Comparison of ENCODE assay signal across 22 cellular contexts in the genomic region with DNA sequence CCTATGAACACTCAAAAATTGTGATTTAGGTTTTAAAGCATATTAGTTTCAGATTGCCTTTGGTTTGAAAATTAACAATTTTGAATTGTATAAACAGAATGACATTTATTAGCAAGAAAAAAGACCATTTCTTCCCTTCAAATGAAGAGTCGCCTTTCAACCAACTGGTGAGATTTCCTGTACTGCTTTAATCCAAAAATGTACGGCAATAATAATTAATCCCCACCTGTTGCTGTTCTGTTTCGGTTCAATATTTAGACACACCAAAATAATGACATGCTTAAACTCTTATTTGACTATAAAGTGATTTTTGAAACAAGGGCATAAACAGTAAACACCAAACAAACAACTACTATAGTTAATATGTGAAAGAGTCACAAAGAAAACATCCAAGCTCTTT. TPM values are rescaled to one million over a fixed set of nuclear protein-coding genes. Genes with fewer than 3 reads are reported as not detected.
DNase-seq lines count a peak whose midpoint lies in the region; FAIRE-seq and TF ChIP-seq lines count a peak whose summit lies in the region.
"Had no signal": no experiment of that assay in that cellular context is flagged by ENCODE, and none has a peak within 500 bp of the region (broad histone marks: within the 10 kb centered on the region; RNA-seq: fewer than 3 reads in every experiment).

No MANE protein-coding gene starts in this region.

- no peaks in the 10 kb centered on the region for H3K23me2 ChIP-seq in H1 (ENCODE audit: low read depth, low read length)

- peaks cover 0 to 17% (median 0%) of the 10 kb centered on the region in 11 experiments; a peak in 3 of 22 replicates for H3K27me3 ChIP-seq in BLaER1 treated with 17β-estradiol and CSF1 and Interleukin-3, amounts not matched to agents 10 nM and 100 nM
- H3K27me3 ChIP-seq in KMS-11 (ENCODE audit: insufficient read depth, low read depth), result no peaks in the 10 kb centered on the region
- H3K27me3 ChIP-seq in H1 (replicated peaks in 1 of 4; ENCODE audit: control insufficient read depth in 3 of 4, extremely low read depth in 1 of 4, insufficient read depth in 3 of 4, low read length in 3 of 4), result no peaks in the 10 kb centered on the region

- no peak overlapping the region for H2BK15ac ChIP-seq in H1 (ENCODE audit: low read length)

- H3K9me3 Mint-ChIP-seq in nephron, result peaks cover 2% of the 10 kb centered on the region
- H3K9me3 Mint-ChIP-seq in activated naive CD4-positive, alpha-beta T cell treated with anti-CD3 and anti-CD28 coated beads, Interleukin-2, amount 10 ng/mL, durations not matched to agents 7 days and 5 days, result no peaks in the 10 kb centered on the region
- H3K9me3 Mint-ChIP-seq: CD8-positive, alpha-beta memory T cell; natural killer cell had no signal

- no peak for TF ChIP-seq POLR2A in H1 (IDR thresholded peaks at IDR 0.05; ENCODE audit: control extremely low read depth in 1 of 2, low read depth in 2 of 2, low read length in 2 of 2)

- H3K9ac ChIP-seq in BLaER1 treated with 17β-estradiol and CSF1 and Interleukin-3, amounts not matched to agents 10 nM and 100 nM, result no peak overlapping the region; a peak in 1 of 22 replicates
- H3K9ac ChIP-seq in KMS-11, result peak overlapping the region; percentile 65
- no peak overlapping the region for H3K9ac ChIP-seq in H1 (replicated peaks in 1 of 4; ENCODE audit: extremely low read depth in 1 of 4, low read depth in 3 of 4, low read length in 3 of 4)

- H4K5ac ChIP-seq in H1 (ENCODE audit: insufficient read length, low read depth, low read length), result peak overlapping the region; percentile 85

- no peak for TF ChIP-seq EP300 in H1 (IDR thresholded peaks at IDR 0.05; ENCODE audit: borderline replicate concordance in 1 of 2, low read depth in 2 of 2, low read length in 2 of 2)

- H3K79me2 ChIP-seq in KMS-11 (ENCODE audit: insufficient read depth, low read depth) (no peaks in the 10 kb centered on the region), H1 (ENCODE audit: control insufficient read depth in 1 of 2, insufficient read depth in 2 of 2, low read length in 2 of 2) (peaks cover 4 to 84% of the 10 kb centered on the region in 2 experiments; a peak in 3 of 4 replicates)

- no peak overlapping the region for H3K56ac ChIP-seq in H1 (replicated peaks; ENCODE audit: insufficient read length, low read depth, low read length)

- H3K9me3 ChIP-seq in BLaER1 treated with 17β-estradiol and CSF1 and Interleukin-3, amounts not matched to agents 10 nM and 100 nM (replicated peaks in 1 of 11), result peaks cover 12 to 28% (median 17%) of the 10 kb centered on the region in 11 experiments; a peak in 21 of 22 replicates
- no peaks in the 10 kb centered on the region for H3K9me3 ChIP-seq in H1 (ENCODE audit: insufficient read depth in 2 of 2, low read depth in 1 of 2, low read length in 1 of 2)
- H3K9me3 ChIP-seq: psoas muscle had no signal

- 0 out of 2 replicates have a peak, but pooled peaks cover 3% of the 10 kb centered on the region for H3K79me1 ChIP-seq in H1 (ENCODE audit: low read depth, low read length)

- H3K4me1 ChIP-seq in BLaER1 treated with 17β-estradiol and CSF1 and Interleukin-3, amounts not matched to agents 10 nM and 100 nM, result peaks cover 24 to 55% (median 38%) of the 10 kb centered on the region in 10 experiments
- peaks cover 44% of the 10 kb centered on the region for H3K4me1 ChIP-seq in KMS-11 (ENCODE audit: low read depth, poor library complexity, severe bottlenecking)
- peaks cover 0 to 24% (median 12%) of the 10 kb centered on the region in 4 experiments; a peak in 4 of 7 replicates for H3K4me1 ChIP-seq in H1 (replicated peaks in 1 of 4; ENCODE audit: control insufficient read depth in 3 of 4, insufficient read depth in 4 of 4, low read length in 3 of 4)

- H3K23ac ChIP-seq in H1 (ENCODE audit: insufficient read length), result no peak overlapping the region

- no peak overlapping the region for H2BK5ac ChIP-seq in H1 (ENCODE audit: low read depth, low read length)

- H3K4me2 ChIP-seq in BLaER1 treated with 17β-estradiol and CSF1 and Interleukin-3, amounts not matched to agents 10 nM and 100 nM, result peak overlapping the region in 9 of 11 experiments; percentile 29 to 76 (median 61); a peak in 14 of 22 replicates
- peak overlapping the region; percentile 79 for H3K4me2 ChIP-seq in KMS-11
- no peak overlapping the region for H3K4me2 ChIP-seq in H1 (ENCODE audit: insufficient read depth in 1 of 2, low read depth in 2 of 2, low read length in 2 of 2)

- no peaks in the 10 kb centered on the region for H3K36me3 ChIP-seq in BLaER1 treated with 17β-estradiol and CSF1 and Interleukin-3, amounts not matched to agents 10 nM and 100 nM
- H3K36me3 ChIP-seq in KMS-11 (ENCODE audit: insufficient read depth) (no peaks in the 10 kb centered on the region), H1 (ENCODE audit: control insufficient read depth in 2 of 4, insufficient read depth in 4 of 4, low read length in 3 of 4) (no peaks in the 10 kb centered on the region; a peak in 1 of 8 replicates)

- H3K27ac Mint-ChIP-seq in nephron, result peak overlapping the region; percentile 78 to 89 (median 79)
- no peak overlapping the region for H3K27ac Mint-ChIP-seq in activated naive CD4-positive, alpha-beta T cell treated with anti-CD3 and anti-CD28 coated beads, Interleukin-2, amount 10 ng/mL, durations not matched to agents 7 days and 5 days
- H3K27ac Mint-ChIP-seq: CD8-positive, alpha-beta memory T cell; memory B cell; natural killer cell had no signal

- CTCF ChIA-PET in H1 (lab: Charles Lee; ENCODE audit: partially characterized antibody) (interaction anchor here (1.2 kb wide), 1 partner anchor 25 kb away, joined by 3 read pairs; no protein-coding TSS in a partner anchor), HEK293T (lab: Yijun Ruan, JAX) (no interaction called here)
- CTCF ChIA-PET in activated naive CD4-positive, alpha-beta T cell treated with anti-CD3 and anti-CD28 coated beads, Interleukin-2, amount 10 ng/mL, durations not matched to agents 7 days and 5 days (lab: Charles Lee), result no interaction called here

- H3K4me3 Mint-ChIP-seq in nephron, result no peak overlapping the region
- no peak overlapping the region for H3K4me3 Mint-ChIP-seq in activated naive CD4-positive, alpha-beta T cell treated with anti-CD3 and anti-CD28 coated beads, Interleukin-2, amount 10 ng/mL, durations not matched to agents 7 days and 5 days
- H3K4me3 Mint-ChIP-seq: CD8-positive, alpha-beta memory T cell; memory B cell; natural killer cell had no signal

- H3K27ac ChIP-seq in BLaER1 treated with 17β-estradiol and CSF1 and Interleukin-3, amounts not matched to agents 10 nM and 100 nM, result peak overlapping the region in 5 of 11 experiments; percentile 19 to 65 (median 48); a peak in 5 of 22 replicates
- H3K27ac ChIP-seq in KMS-11 (peak overlapping the region; percentile 89), H1 (ENCODE audit: low read depth, low read length) (peak overlapping the region; percentile 26; the same call in 1 of the 2 replicates)
- H3K27ac ChIP-seq: psoas muscle had no signal

- H4K20me1 ChIP-seq in BLaER1 treated with 17β-estradiol and CSF1 and Interleukin-3, amounts not matched to agents 10 nM and 100 nM, result no peaks in the 10 kb centered on the region
- no peaks in the 10 kb centered on the region for H4K20me1 ChIP-seq in KMS-11 (ENCODE audit: insufficient read depth)
- H4K20me1 ChIP-seq in H1 (replicated peaks in 1 of 2; ENCODE audit: control insufficient read depth in 1 of 2, insufficient read depth in 2 of 2, low read length in 2 of 2), result no peaks in the 10 kb centered on the region

- H3K4ac ChIP-seq in H1 (replicated peaks; ENCODE audit: insufficient read length, low read depth, low read length), result no peak overlapping the region

- no peak overlapping the region for H2AK5ac ChIP-seq in H1 (ENCODE audit: low read depth, low read length)

- no peak overlapping the region for H4K8ac ChIP-seq in H1 (ENCODE audit: extremely low read depth, insufficient read depth, low read length)

- no peak overlapping the region for H3K18ac ChIP-seq in H1 (ENCODE audit: extremely low read depth, low read length)

- no peak overlapping the region for H2BK20ac ChIP-seq in H1 (ENCODE audit: low read length)

- H3K36me3 Mint-ChIP-seq in nephron (ENCODE audit: low read depth), result peaks cover 11% of the 10 kb centered on the region
- no peaks in the 10 kb centered on the region for H3K36me3 Mint-ChIP-seq in activated naive CD4-positive, alpha-beta T cell treated with anti-CD3 and anti-CD28 coated beads, Interleukin-2, amount 10 ng/mL, durations not matched to agents 7 days and 5 days
- H3K36me3 Mint-ChIP-seq: CD8-positive, alpha-beta memory T cell; memory B cell; natural killer cell had no signal

- no peak overlapping the region for H2BK12ac ChIP-seq in H1 (ENCODE audit: low read depth, low read length)

- H2BK120ac ChIP-seq in H1 (replicated peaks; ENCODE audit: low read depth, low read length), result no peak overlapping the region

- no peak overlapping the region for H3K4me3 ChIP-seq in BLaER1 treated with 17β-estradiol and CSF1 and Interleukin-3, amounts not matched to agents 10 nM and 100 nM
- H3K4me3 ChIP-seq in KMS-11 (IDR thresholded peaks at IDR 0.05; ENCODE audit: insufficient read depth, low read depth, low read length) (no peak overlapping the region), H1 (ENCODE audit: extremely low read depth in 1 of 4, insufficient read depth in 2 of 4, low read depth in 3 of 4, low read length in 4 of 4) (no peak overlapping the region; a peak in 1 of 8 replicates)
- H3K4me3 ChIP-seq: psoas muscle had no signal

- no peak overlapping the region for H4K91ac ChIP-seq in H1 (replicated peaks; ENCODE audit: insufficient read length, low read length)

- POLR2A ChIA-PET in H1 (lab: Charles Lee; ENCODE audit: partially characterized antibody) (no interaction called here), HEK293T (lab: Yijun Ruan, JAX) (no interaction called here)

- FAIRE-seq in H1 (lab: Jason Lieb, UNC), result peak; percentile 32

- DNase-seq in H1 (ENCODE audit: low read depth in 1 of 2, low spot score in 2 of 2), result no peak
- DNase-seq in activated naive CD4-positive, alpha-beta T cell treated with anti-CD3 and anti-CD28 coated beads, Interleukin-2, amount 10 ng/mL, durations not matched to agents 7 days and 5 days, result no peak
- no peak for DNase-seq in HEK293T (ENCODE audit: extremely low spot score)
- DNase-seq in anterior cingulate cortex (lab: John Stamatoyannopoulos, UW), result no peak
- no peak for DNase-seq in RKO (ENCODE audit: low spot score)
- DNase-seq: activated CD4-positive, alpha-beta T cell treated with anti-CD3 and anti-CD28 coated beads, Interleukin-2, amount 50 U/mL, for 1 hour; activated CD8-positive, alpha-beta memory T cell treated with anti-CD3 and anti-CD28 coated beads, Interleukin-2, amount 50 U/mL, for 4 hours; activated effector memory CD4-positive, alpha-beta T cell treated with Interleukin-2 at 50 U/mL for 16 hours; CD8-positive, alpha-beta memory T cell; DND-41; effector CD8-positive, alpha-beta T cell; kidney; natural killer cell; NCI-H1417 treated with DMSO at 0.1 percent for 48 hours; NCI-H524; psoas muscle; stimulated activated CD4-positive, alpha-beta T cell treated with anti-CD3 and anti-CD28 coated beads, Interleukin-12 subunit alpha, Interleukin-12 subunit beta, amount 100 ng/mL, for 4 hours; T-helper 1 cell had no signal

- H3K4me1 Mint-ChIP-seq in nephron, result peaks cover 57% of the 10 kb centered on the region
- peaks cover 11% of the 10 kb centered on the region for H3K4me1 Mint-ChIP-seq in activated naive CD4-positive, alpha-beta T cell treated with anti-CD3 and anti-CD28 coated beads, Interleukin-2, amount 10 ng/mL, durations not matched to agents 7 days and 5 days
- H3K4me1 Mint-ChIP-seq: memory B cell, natural killer cell had no signal

- TF ChIP-seq CTCF in KMS-11 (conservative IDR thresholded peaks at IDR 0.05; ENCODE audit: low read depth, low read length) (no peak), H1 (IDR thresholded peaks at IDR 0.05; ENCODE audit: control extremely low read depth in 1 of 3, insufficient read depth in 1 of 3, low read depth in 1 of 3, low read length in 3 of 3) (no peak), nephron (IDR thresholded peaks at IDR 0.05; ENCODE audit: unreplicated experiment in 3 of 3) (no peak)

- H2AFZ ChIP-seq in KMS-11 (ENCODE audit: low read depth) (peak overlapping the region; percentile 65), H1 (ENCODE audit: low read length) (no peak overlapping the region)

- no peak for TF ChIP-seq RAD21 in H1 (IDR thresholded peaks at IDR 0.05 in 1 of 2, conservative IDR thresholded peaks at IDR 0.05 in 1 of 2; ENCODE audit: low read depth in 2 of 2, low read length in 2 of 2)

- WGBS in H1 (ENCODE audit: extremely low coverage in 1 of 2, insufficient coverage in 1 of 2, insufficient read length in 1 of 2, insufficient replicate concordance in 2 of 2, low coverage in 1 of 2, low lambda C conversion rate in 2 of 2, missing lambda C conversion rate in 1 of 2), 2 experiments, result 63% methylated on average over 3 of the region's 3 CpGs; no CpG with 5 or more reads in 1 of the 2 experiments

- H3K27me3 Mint-ChIP-seq in nephron (ENCODE audit: low read depth), result no peaks in the 10 kb centered on the region
- H3K27me3 Mint-ChIP-seq in activated naive CD4-positive, alpha-beta T cell treated with anti-CD3 and anti-CD28 coated beads, Interleukin-2, amount 10 ng/mL, durations not matched to agents 7 days and 5 days, result no peaks in the 10 kb centered on the region

- no peak overlapping the region for H3K14ac ChIP-seq in H1 (ENCODE audit: insufficient read length)

RNA-seq across cellular contexts. Expression of a gene that starts 39.6 kb away (rescaled TPM):
- total RNA-seq in H1 (2021; fragmentation: NEBNext Ultra II Directional; extraction: Animal tissue kit (Norgen Biotek cat#: 25700)), result 50.4 and 54.0 TPM in 2 replicates
- 27.5 and 65.7 TPM in 2 replicates for polyA plus RNA-seq in H1 (2011; rRNA removed)
- polyA plus RNA-seq in H1 (2011; cell fraction: cytosol; rRNA removed), result 58.1 TPM
- 29.0 TPM for polyA plus RNA-seq in H1 (2011; cell fraction: nucleus; rRNA removed)
- polyA plus RNA-seq in H1 (2012, experiment 1 of 2), result 45.3 to 77.3 TPM (median 55.9 TPM) in 4 replicates
- 4.8 TPM for polyA plus RNA-seq in H1 (2012, experiment 2 of 2)
- 24.2 TPM for polyA plus RNA-seq in H1 (2013, experiment 1 of 2)
- polyA plus RNA-seq in H1 (2013, experiment 2 of 2), result 24.6 TPM
- polyA minus RNA-seq in H1 (2011; rRNA and poly(A)+ RNA removed), result 80.3 and 138 TPM in 2 replicates
- polyA minus RNA-seq in H1 (2011; cell fraction: cytosol; rRNA and poly(A)+ RNA removed), result 23.7 TPM
- 85.2 TPM for polyA minus RNA-seq in H1 (2011; cell fraction: nucleus; rRNA and poly(A)+ RNA removed)

Comparison
In these comparisons a context has a peak if more than half of its experiments do, and no peak if none do; other contexts are left out.
1. H3K4me2 ChIP-seq: peak in BLaER1 treated with 17β-estradiol and CSF1 and Interleukin-3, amounts not matched to agents 10 nM and 100 nM (9 of 11) and KMS-11 (single experiment); none in H1 (0 of 2).